ENCODE assay signal across 1 cellular context in the genomic region with DNA sequence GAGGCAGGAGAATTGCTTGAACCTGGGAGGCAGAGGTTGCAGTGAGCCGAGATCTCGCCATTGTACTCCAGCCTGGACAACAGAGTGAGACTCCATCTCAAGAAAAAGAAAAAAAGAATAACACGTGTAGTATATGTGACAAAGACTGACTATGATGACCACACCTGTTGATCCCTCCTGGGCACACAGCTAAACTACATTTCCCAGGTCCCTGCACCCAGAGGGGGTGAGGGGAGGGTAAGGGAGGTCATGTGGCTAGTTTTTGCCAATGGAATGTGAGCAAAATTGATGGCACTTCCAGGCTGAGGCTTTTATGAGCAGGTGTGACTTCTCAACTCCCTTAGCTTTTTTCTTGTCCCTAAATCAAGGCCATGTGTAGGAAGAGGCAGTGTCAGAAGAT.
TF ChIP-seq lines count a peak whose summit lies in the region.

No MANE protein-coding gene starts in this region.

TF ChIP-seq in GM23338, 12 proteins besides CTCF, POLR2A, EP300 and RAD21 (continued from another document):
- TF ChIP-seq, protein P1, sequence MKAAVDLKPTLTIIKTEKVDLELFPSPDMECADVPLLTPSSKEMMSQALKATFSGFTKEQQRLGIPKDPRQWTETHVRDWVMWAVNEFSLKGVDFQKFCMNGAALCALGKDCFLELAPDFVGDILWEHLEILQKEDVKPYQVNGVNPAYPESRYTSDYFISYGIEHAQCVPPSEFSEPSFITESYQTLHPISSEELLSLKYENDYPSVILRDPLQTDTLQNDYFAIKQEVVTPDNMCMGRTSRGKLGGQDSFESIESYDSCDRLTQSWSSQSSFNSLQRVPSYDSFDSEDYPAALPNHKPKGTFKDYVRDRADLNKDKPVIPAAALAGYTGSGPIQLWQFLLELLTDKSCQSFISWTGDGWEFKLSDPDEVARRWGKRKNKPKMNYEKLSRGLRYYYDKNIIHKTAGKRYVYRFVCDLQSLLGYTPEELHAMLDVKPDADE (IDR thresholded peaks at IDR 0.05): no peak
